Comparison of ENCODE assay signal across 8 cellular contexts in the genomic region with DNA sequence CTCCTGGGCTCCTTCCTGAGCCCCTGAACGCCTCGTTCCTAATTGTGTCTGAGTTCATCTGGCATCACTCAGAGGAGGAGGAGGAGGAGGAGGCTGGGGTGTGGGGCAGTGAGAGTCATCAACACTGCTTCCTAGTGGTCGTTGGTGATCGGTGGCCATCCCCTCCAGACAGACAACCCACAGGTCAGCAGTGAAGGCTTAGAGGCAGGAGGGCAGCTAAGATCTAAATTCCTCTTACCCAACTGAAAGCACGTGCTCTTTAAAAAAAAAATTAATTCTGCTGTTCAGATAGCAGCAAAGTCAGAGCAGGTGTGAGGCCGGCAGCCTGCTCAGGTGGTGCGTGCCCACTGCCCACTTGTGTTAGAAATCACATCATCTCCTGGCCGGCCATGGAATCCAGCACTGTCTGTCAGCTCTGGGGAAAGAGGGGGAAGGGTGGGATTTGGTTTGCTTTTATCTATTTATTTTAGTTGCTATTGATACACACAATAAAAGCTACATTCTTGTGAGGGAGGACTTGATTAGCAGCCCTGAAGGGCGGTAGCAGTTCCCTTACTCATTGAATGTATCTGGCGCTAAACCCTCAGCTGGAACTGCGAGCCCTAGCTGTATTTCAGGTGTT. TPM values are rescaled to one million over a fixed set of nuclear protein-coding genes. Genes with fewer than 3 reads are reported as not detected.
DNase-seq lines count a peak whose midpoint lies in the region; ATAC-seq and TF ChIP-seq lines count a peak whose summit lies in the region.

No MANE protein-coding gene starts in this region.

- no peak overlapping the region for H3K4me3 Mint-ChIP-seq in natural killer cell

- H3K4me3 ChIP-seq in DOHH2 (ENCODE audit: low read length) (peak overlapping the region; percentile 31), adipocyte (ENCODE audit: low read length) (no peak overlapping the region)

- peaks cover 34% of the 10 kb centered on the region for H3K79me2 ChIP-seq in DOHH2 (ENCODE audit: control insufficient read depth, low read length)

- intact Hi-C loops in natural killer cell (cut with micrococcal nuclease) = no loop called here

- H3K4me1 Mint-ChIP-seq in natural killer cell = peaks cover 34 to 39% of the 10 kb centered on the region in 2 donors

- peak overlapping the region; percentile 79 for H3K4me2 ChIP-seq in DOHH2 (ENCODE audit: low read length)

- no peaks in the 10 kb centered on the region for H3K36me3 Mint-ChIP-seq in natural killer cell

- H4K20me1 ChIP-seq in DOHH2 (ENCODE audit: control insufficient read depth, insufficient read depth, low read depth, low read length) = peaks cover 12% of the 10 kb centered on the region; the same call in 1 of the 2 replicates

- H3K9ac ChIP-seq in adipocyte (ENCODE audit: low read length) = peak overlapping the region; percentile 92

- TF ChIP-seq CTCF in DOHH2 (IDR thresholded peaks at IDR 0.05; ENCODE audit: low read depth, low read length, poor library complexity, severe bottlenecking) (no peak), natural killer cell (IDR thresholded peaks at IDR 0.05) (no peak)

- H3K27me3 Mint-ChIP-seq in natural killer cell (ENCODE audit: low read depth in 2 of 2) = no peaks in the 10 kb centered on the region

- peak overlapping the region; percentile 57 to 97 for H3K27ac Mint-ChIP-seq in natural killer cell

- H3K9me3 ChIP-seq in DOHH2 (ENCODE audit: control insufficient read depth, insufficient read depth, low read length) (no peaks in the 10 kb centered on the region), adipocyte (ENCODE audit: control insufficient read depth, low read length) (no peaks in the 10 kb centered on the region)

- no peaks in the 10 kb centered on the region for H3K9me2 ChIP-seq in DOHH2 (replicated peaks; ENCODE audit: control insufficient read depth, low read length)

- peak; percentile 54 for DNase-seq in NCI-H146 (lab: John Stamatoyannopoulos, UW)
- no peak for DNase-seq in adipocyte (ENCODE audit: low read depth)
- no peak for DNase-seq in natural killer cell
- DNase-seq in caudate nucleus (lab: John Stamatoyannopoulos, UW) = no peak
- DNase-seq in DMS79 (lab: John Stamatoyannopoulos, UW) = no peak
- DNase-seq in activated CD4-positive, alpha-beta T cell treated with anti-CD3 and anti-CD28 coated beads for 1 hour = no peak

- H3K27ac ChIP-seq in DOHH2 (ENCODE audit: low read depth, low read length) (peak overlapping the region; percentile 34), caudate nucleus (ENCODE audit: low read depth, low read length) (no peak overlapping the region)

- no peaks in the 10 kb centered on the region for H3K9me3 Mint-ChIP-seq in natural killer cell

- H3K27me3 ChIP-seq in DOHH2 (ENCODE audit: control insufficient read depth, low read length) = no peaks in the 10 kb centered on the region
- no peaks in the 10 kb centered on the region for H3K27me3 ChIP-seq in adipocyte (replicated peaks; ENCODE audit: control insufficient read depth, insufficient read depth, low read length)

- H3K4me1 ChIP-seq in DOHH2 (ENCODE audit: control insufficient read depth, low read length) (peaks cover 37% of the 10 kb centered on the region), adipocyte (ENCODE audit: control insufficient read depth, insufficient read depth, low read length) (peaks cover 31% of the 10 kb centered on the region)

- no peak for ATAC-seq in natural killer cell
- no peak for ATAC-seq in GM21529 (IDR thresholded peaks at IDR 0.05; ENCODE audit: unreplicated experiment)

- H3K36me3 ChIP-seq in DOHH2 (ENCODE audit: control insufficient read depth, low read length) (peaks cover 28% of the 10 kb centered on the region), adipocyte (ENCODE audit: control insufficient read depth, insufficient read depth, low read length, severe bottlenecking) (no peaks in the 10 kb centered on the region)

- peaks cover 10% of the 10 kb centered on the region; the same call in 1 of the 2 replicates for H3F3A ChIP-seq in DOHH2 (ENCODE audit: control insufficient read depth, insufficient read depth)

RNA-seq across cellular contexts. Expression of a gene that starts 46.6 kb away (rescaled TPM):
- 100 to 1,000 TPM; 716 to 779 (median 736) TPM for total RNA-seq in natural killer cell
